ENCODE assay signal across 9 cellular contexts in the genomic region with DNA sequence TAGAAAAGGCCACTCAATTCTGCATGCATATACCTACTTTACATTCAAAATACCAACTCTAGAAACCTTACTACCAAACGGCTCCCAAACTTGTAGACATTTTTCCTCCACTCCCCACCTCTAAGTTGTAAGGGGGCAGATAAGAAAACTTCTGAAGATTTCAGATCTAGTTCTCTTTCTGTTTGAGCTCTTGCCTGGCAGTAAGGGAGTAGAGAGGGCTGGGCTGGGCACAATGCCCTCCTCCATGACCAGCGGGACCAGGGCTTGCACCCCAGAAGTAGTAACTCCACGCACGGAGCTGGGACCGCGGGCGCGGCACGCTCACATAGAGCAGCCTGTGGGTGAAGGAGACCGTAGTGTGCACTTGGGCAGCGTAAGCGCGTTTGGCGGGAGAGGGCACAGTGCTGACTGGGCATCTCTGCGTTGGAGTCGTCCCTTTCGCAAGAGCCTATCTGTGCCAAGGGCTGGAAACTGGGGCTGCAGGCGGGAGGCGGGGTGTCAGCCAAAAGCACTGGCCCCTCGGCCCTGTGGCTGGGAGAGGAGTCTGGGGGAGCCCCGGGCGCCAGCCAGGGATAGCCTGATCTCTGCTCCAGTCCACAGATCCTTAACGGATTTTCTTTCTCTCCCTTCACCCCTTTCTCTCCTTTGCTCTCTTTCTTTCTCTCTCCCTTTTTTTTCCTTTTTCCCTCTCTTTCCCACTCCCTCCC. TPM values are rescaled to one million over a fixed set of nuclear protein-coding genes. Genes with fewer than 3 reads are reported as not detected.
A peak's percentile ranks its signal among the peaks of the same experiment; 100 is the strongest.
DNase-seq lines count a peak whose midpoint lies in the region; TF ChIP-seq lines count a peak whose summit lies in the region.
"Had no signal": no experiment of that assay in that cellular context is flagged by ENCODE, and none has a peak within 500 bp of the region (broad histone marks: within the 10 kb centered on the region; RNA-seq: fewer than 3 reads in every experiment).

No MANE protein-coding gene starts in this region.

- H3K36me3 Mint-ChIP-seq in nephron (ENCODE audit: low read depth): no peaks in the 10 kb centered on the region

- peak overlapping the region; percentile 64 to 80 (median 65) for H3K4me3 Mint-ChIP-seq in nephron

- H3K4me1 Mint-ChIP-seq in nephron: peaks cover 4% of the 10 kb centered on the region

- DNase-seq in DMS79 treated with DMSO at 0.1 percent for 48 hours (lab: John Stamatoyannopoulos, UW) (peak; percentile 31), NCI-H187 treated with DMSO at 0.1 percent for 48 hours (lab: John Stamatoyannopoulos, UW) (peak; percentile 37), cerebellum (ENCODE audit: low spot score) (peak; percentile 37), H4 (ENCODE audit: low spot score) (no peak), LoVo (ENCODE audit: low spot score) (no peak)
- DNase-seq in activated CD4-positive, CD25-positive, alpha-beta regulatory T cell (lab: John Stamatoyannopoulos, UW): no peak
- DNase-seq in stimulated activated CD4-positive, alpha-beta T cell treated with anti-CD3 and anti-CD28 coated beads, Interleukin-4, amount 100 ng/mL, for 24 hours: no peak
- DNase-seq: stimulated activated naive CD4-positive, alpha-beta T cell treated with Interleukin-2 at 50 U/mL for 16 hours had no signal

- no peak for TF ChIP-seq CTCF in nephron (IDR thresholded peaks at IDR 0.05; ENCODE audit: unreplicated experiment in 3 of 3)

- H3K27me3 Mint-ChIP-seq in nephron (ENCODE audit: low read depth): peaks cover 63% of the 10 kb centered on the region

- H3K27ac Mint-ChIP-seq in nephron: no peak overlapping the region

- peaks cover 8% of the 10 kb centered on the region for H3K9me3 Mint-ChIP-seq in nephron

RNA-seq across cellular contexts. Expression of gene PHACTR1, which starts 32.4 kb away (rescaled TPM):
- 35.8 TPM for total RNA-seq in cerebellum
- 1.8 and 3.3 TPM in 2 replicates for total RNA-seq in H4 (2014; rRNA removed; shearing (Covaris generic))

Comparison
In these comparisons a context has a peak if more than half of its experiments do, and no peak if none do; other contexts are left out.
1. DNase-seq: peak in DMS79 treated with DMSO at 0.1 percent for 48 hours (single experiment), NCI-H187 treated with DMSO at 0.1 percent for 48 hours (single experiment) and cerebellum (single experiment); none in H4 (single experiment), activated CD4-positive, CD25-positive, alpha-beta regulatory T cell (0 of 4), LoVo (single experiment) and stimulated activated CD4-positive, alpha-beta T cell treated with anti-CD3 and anti-CD28 coated beads, Interleukin-4, amount 100 ng/mL, for 24 hours (single experiment).